In the genomic region with DNA sequence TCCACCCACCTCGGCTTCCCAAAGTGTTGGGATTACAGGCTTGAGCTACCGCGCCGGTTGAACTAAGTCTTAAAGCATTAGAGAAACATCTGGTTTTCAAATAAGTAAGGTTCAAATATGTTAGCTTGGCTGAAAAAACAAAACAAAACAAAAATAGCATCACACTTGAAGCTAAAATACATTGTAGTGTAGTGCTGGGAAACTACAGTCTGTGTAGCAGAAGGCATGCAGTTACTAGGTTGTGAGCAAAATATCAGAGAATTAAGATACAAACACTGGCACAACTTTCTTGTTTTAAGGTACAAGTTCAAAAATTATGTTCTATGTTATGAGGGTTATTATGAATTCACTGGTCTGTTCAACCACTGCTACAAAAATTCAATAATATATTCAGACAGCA, we compare ENCODE assay signal across 34 cellular contexts.
"Had no signal": no experiment of that assay in that cellular context is flagged by ENCODE, and none has a peak within 500 bp of the region (broad histone marks: within the 10 kb centered on the region; RNA-seq: fewer than 3 reads in every experiment).

No MANE protein-coding gene starts in this region.

- H3K27me3 ChIP-seq: brain microvascular endothelial cell, MG63, Peyer's patch, SJCRH30 had no signal

- H3K4me3 ChIP-seq: MG63, Peyer's patch, SJCRH30, SK-N-MC had no signal

- H3K36me3 Mint-ChIP-seq: activated CD8-positive, alpha-beta memory T cell treated with anti-CD3 and anti-CD28 coated beads, Interleukin-2, amount 10 ng/mL, durations not matched to agents 7 days and 5 days; activated naive CD4-positive, alpha-beta T cell treated with anti-CD3 and anti-CD28 coated beads, Interleukin-2, amount 10 ng/mL, durations not matched to agents 7 days and 5 days; activated naive CD8-positive, alpha-beta T cell had no signal

- H3K27ac ChIP-seq: brain microvascular endothelial cell, Peyer's patch, SJCRH30, SK-N-MC, WERI-Rb-1 had no signal

- H3K4me1 ChIP-seq: Peyer's patch, SJCRH30 had no signal

- DNase-seq: activated CD4-positive, alpha-beta memory T cell treated with anti-CD3 and anti-CD28 coated beads, Interleukin-2, amount 10 ng/mL, durations not matched to agents 7 days and 5 days; activated CD4-positive, alpha-beta T cell treated with anti-CD3 and anti-CD28 coated beads for 1 hour; activated CD4-positive, alpha-beta T cell treated with anti-CD3 and anti-CD28 coated beads for 48 hours; activated CD4-positive, CD25-positive, alpha-beta regulatory T cell; activated CD8-positive, alpha-beta memory T cell treated with anti-CD3 and anti-CD28 coated beads for 24 hours; activated CD8-positive, alpha-beta memory T cell treated with anti-CD3 and anti-CD28 coated beads, Interleukin-2, amount 10 ng/mL, durations not matched to agents 7 days and 5 days; activated CD8-positive, alpha-beta memory T cell treated with anti-CD3 and anti-CD28 coated beads, Interleukin-2, amount 50 U/mL, for 48 hours; activated effector memory CD4-positive, alpha-beta T cell treated with Interleukin-2 at 50 U/mL for 16 hours; activated naive CD4-positive, alpha-beta T cell treated with anti-CD3 and anti-CD28 coated beads, Interleukin-2, amount 10 ng/mL, durations not matched to agents 7 days and 5 days; activated naive CD8-positive, alpha-beta T cell treated with anti-CD3 and anti-CD28 coated beads, Interleukin-2, amount 50 U/mL, for 24 hours; activated T-cell treated with anti-CD3 and anti-CD28 coated beads, Interleukin-2, amount 50 U/mL, for 48 hours; anterior cingulate cortex; brain microvascular endothelial cell; Kasumi-1; KG1; MG63; NCI-H1048; NCI-H1105 treated with DMSO at 0.1 percent for 48 hours; NCI-H1436 treated with DMSO at 0.1 percent for 48 hours; NCI-H1694 treated with DMSO at 0.1 percent for 48 hours; NCI-H2029 treated with DMSO at 0.1 percent for 48 hours; NCI-H2107; NCI-H2171; NCI-H526; NCI-H774; NK-92 treated with Interleukin-12 subunit alpha and Interleukin-12 subunit beta, amount 100 ng/mL, for 24 hours; PC-3; Peyer's patch; RPMI8226; SJCRH30; T1000 had no signal

- H3K36me3 ChIP-seq: brain microvascular endothelial cell, MG63, Peyer's patch, SJCRH30, WERI-Rb-1 had no signal

- H3K9me3 ChIP-seq: MG63, Peyer's patch, SJCRH30 had no signal

- H3K27me3 Mint-ChIP-seq: activated CD4-positive, alpha-beta memory T cell treated with anti-CD3 and anti-CD28 coated beads, Interleukin-2, amount 10 ng/mL, durations not matched to agents 7 days and 5 days; activated CD8-positive, alpha-beta memory T cell treated with anti-CD3 and anti-CD28 coated beads, Interleukin-2, amount 10 ng/mL, durations not matched to agents 7 days and 5 days; activated naive CD4-positive, alpha-beta T cell treated with anti-CD3 and anti-CD28 coated beads, Interleukin-2, amount 10 ng/mL, durations not matched to agents 7 days and 5 days; activated naive CD8-positive, alpha-beta T cell treated with anti-CD3 and anti-CD28 coated beads, Interleukin-2, amount 50 U/mL, for 24 hours had no signal

- H3K4me3 Mint-ChIP-seq: activated CD4-positive, alpha-beta memory T cell treated with anti-CD3 and anti-CD28 coated beads, Interleukin-2, amount 10 ng/mL, durations not matched to agents 7 days and 5 days; activated CD8-positive, alpha-beta memory T cell treated with anti-CD3 and anti-CD28 coated beads, Interleukin-2, amount 10 ng/mL, durations not matched to agents 7 days and 5 days; activated naive CD4-positive, alpha-beta T cell treated with anti-CD3 and anti-CD28 coated beads, Interleukin-2, amount 10 ng/mL, durations not matched to agents 7 days and 5 days; activated naive CD8-positive, alpha-beta T cell; activated naive CD8-positive, alpha-beta T cell treated with anti-CD3 and anti-CD28 coated beads, Interleukin-2, amount 50 U/mL, for 24 hours had no signal

- H3K27ac Mint-ChIP-seq: activated CD4-positive, alpha-beta memory T cell treated with anti-CD3 and anti-CD28 coated beads, Interleukin-2, amount 10 ng/mL, durations not matched to agents 7 days and 5 days; activated CD8-positive, alpha-beta memory T cell treated with anti-CD3 and anti-CD28 coated beads, Interleukin-2, amount 10 ng/mL, durations not matched to agents 7 days and 5 days; activated naive CD4-positive, alpha-beta T cell treated with anti-CD3 and anti-CD28 coated beads, Interleukin-2, amount 10 ng/mL, durations not matched to agents 7 days and 5 days; activated naive CD8-positive, alpha-beta T cell; activated naive CD8-positive, alpha-beta T cell treated with anti-CD3 and anti-CD28 coated beads, Interleukin-2, amount 50 U/mL, for 24 hours had no signal

- H3K4me1 Mint-ChIP-seq: activated CD4-positive, alpha-beta memory T cell treated with anti-CD3 and anti-CD28 coated beads, Interleukin-2, amount 10 ng/mL, durations not matched to agents 7 days and 5 days; activated CD8-positive, alpha-beta memory T cell treated with anti-CD3 and anti-CD28 coated beads, Interleukin-2, amount 10 ng/mL, durations not matched to agents 7 days and 5 days had no signal

- ATAC-seq: activated CD8-positive, alpha-beta memory T cell treated with anti-CD3 and anti-CD28 coated beads, Interleukin-2, amount 10 ng/mL, durations not matched to agents 7 days and 5 days; activated naive CD8-positive, alpha-beta T cell treated with anti-CD3 and anti-CD28 coated beads, Interleukin-2, amount 50 U/mL, for 24 hours; PC-3 had no signal

- H3K9me3 Mint-ChIP-seq: activated CD4-positive, alpha-beta memory T cell treated with anti-CD3 and anti-CD28 coated beads, Interleukin-2, amount 10 ng/mL, durations not matched to agents 7 days and 5 days; activated naive CD4-positive, alpha-beta T cell treated with anti-CD3 and anti-CD28 coated beads, Interleukin-2, amount 10 ng/mL, durations not matched to agents 7 days and 5 days; activated naive CD8-positive, alpha-beta T cell treated with anti-CD3 and anti-CD28 coated beads, Interleukin-2, amount 50 U/mL, for 24 hours had no signal
